In genomic region chr12:131830335-131831020, GRCh38 we compare ENCODE assay signal across 8 cellular contexts. TPM values are rescaled to one million over a fixed set of nuclear protein-coding genes. Genes with fewer than 3 reads are reported as not detected.
DNase-seq lines count a peak whose midpoint lies in the region; ATAC-seq and TF ChIP-seq lines count a peak whose summit lies in the region.

No MANE protein-coding gene starts in this region.

- peak overlapping the region; percentile 35 for H3K27ac ChIP-seq in HUES48 (ENCODE audit: low read depth, low read length)

- peak; percentile 62 for TF ChIP-seq CTCF in choroid plexus epithelial cell (conservative IDR thresholded peaks at IDR 0.05; ENCODE audit: low read depth, low read length)

- H3K9me3 ChIP-seq in HUES48 (ENCODE audit: control insufficient read depth, insufficient read depth, low read length) = no peaks in the 10 kb centered on the region

- in situ Hi-C loops in SK-MEL-5 (cut with HindIII; ENCODE audit: low pct_unique_long_range_greater_than_20kb, low sequenced_read_pairs) = no loop called here

- H3K36me3 ChIP-seq in HUES48 (ENCODE audit: control insufficient read depth, insufficient read depth, low read length) = no peaks in the 10 kb centered on the region

- DNase-seq in activated T-cell treated with anti-CD3 and anti-CD28 coated beads, Interleukin-2, amount 50 U/mL, for 1 hour = peak; percentile 45
- DNase-seq in activated T-cell treated with anti-CD3 and anti-CD28 coated beads for 4 hours (no peak), SK-MEL-5 (ENCODE audit: low read depth, low spot score) (peak; percentile 83), choroid plexus epithelial cell (ENCODE audit: low read depth) (peak; percentile 88), islet precursor cell (peak; percentile 98), skeletal muscle cell (ENCODE audit: low read depth) (peak; percentile 57)

- peaks cover 33% of the 10 kb centered on the region for H3K27me3 ChIP-seq in HUES48 (ENCODE audit: control insufficient read depth, insufficient read depth, low read length)

- H3K4me3 ChIP-seq in HUES48 (ENCODE audit: low read depth, low read length) (peak overlapping the region; percentile 66), choroid plexus epithelial cell (ENCODE audit: low read depth, low read length) (peak overlapping the region; percentile 58), skeletal muscle cell (ENCODE audit: low read depth, low read length) (peak overlapping the region; percentile 59)

- peak overlapping the region; percentile 51; the same call in 1 of the 2 replicates for H3K9ac ChIP-seq in HUES48 (ENCODE audit: low read depth, low read length)

- H3K4me1 ChIP-seq in HUES48 (ENCODE audit: control insufficient read depth, insufficient read depth, low read length) = peaks cover 7% of the 10 kb centered on the region

- no peak for ATAC-seq in GM21390 (IDR thresholded peaks at IDR 0.05; ENCODE audit: unreplicated experiment)

RNA-seq across cellular contexts. Expression of gene MMP17, which starts 2.3 kb away (rescaled TPM):
- total RNA-seq in SK-MEL-5 (2014; rRNA removed; shearing (Covaris generic)) = 42.6 and 63.2 TPM in 2 replicates
- 212 and 249 TPM in 2 replicates for polyA plus RNA-seq in SK-MEL-5 (2015; cell fraction: cytosol; rRNA removed)
- 389 and 402 TPM in 2 replicates for polyA plus RNA-seq in SK-MEL-5 (2015; cell fraction: nucleus; rRNA removed)
